Comparison of ENCODE assay signal across 29 cellular contexts in genomic region chr4:5372198-5372597, GRCh38.
"Had no signal": no experiment of that assay in that cellular context is flagged by ENCODE, and none has a peak within 500 bp of the region (broad histone marks: within the 10 kb centered on the region; RNA-seq: fewer than 3 reads in every experiment).

No MANE protein-coding gene starts in this region.

- H3K4me1 Mint-ChIP-seq: activated B cell treated with CpG ODN at 0.5 μM for 24 hours; activated CD4-positive, alpha-beta T cell treated with anti-CD3 and anti-CD28 coated beads, Interleukin-2, amount 10 ng/mL, durations not matched to agents 24 days and 14 days; activated T-helper 17 cell treated with anti-CD3 and anti-CD28 coated beads, Interleukin-2, amount 50 U/mL, for 72 hours; T-helper 17 cell had no signal

- H3K9me3 ChIP-seq: MG63, Peyer's patch had no signal

- DNase-seq: activated B cell treated with CpG ODN at 0.5 μM for 24 hours; activated CD4-positive, alpha-beta T cell treated with anti-CD3 and anti-CD28 coated beads for 1 hour; activated CD4-positive, alpha-beta T cell treated with anti-CD3 and anti-CD28 coated beads, Interleukin-2, amount 10 ng/mL, durations not matched to agents 24 days and 14 days; activated CD4-positive, alpha-beta T cell treated with anti-CD3 and anti-CD28 coated beads, Interleukin-2, amount 50 U/mL, for 48 hours; activated CD8-positive, alpha-beta memory T cell treated with anti-CD3 and anti-CD28 coated beads for 24 hours; activated gamma-delta T cell; activated naive CD4-positive, alpha-beta T cell treated with anti-CD3 and anti-CD28 coated beads for 36 hours; activated T-cell treated with anti-CD3 and anti-CD28 coated beads for 4 hours; activated T-cell treated with anti-CD3 and anti-CD28 coated beads, Interleukin-2, amount 50 U/mL, for 48 hours; amygdala; MV-4-11; NCI-H1092 treated with DMSO at 0.1 percent for 48 hours; NCI-H1436; NCI-H1694 treated with DMSO at 0.1 percent for 48 hours; NCI-H2029 treated with DMSO at 0.1 percent for 48 hours; NCI-H510A; NCI-H526 treated with DMSO at 0.1 percent for 48 hours; NK-92 treated with Interleukin-12 subunit alpha and Interleukin-12 subunit beta, amount 100 ng/mL, for 24 hours; OCI-M1; Peyer's patch; Right ventricle myocardium superior; T-helper 17 cell; T-helper 9 cell had no signal

- H3K36me3 Mint-ChIP-seq: activated naive CD8-positive, alpha-beta T cell had no signal

- H3K4me3 ChIP-seq: cardiac muscle cell, MG63, Peyer's patch had no signal

- ATAC-seq: activated T-helper 17 cell treated with anti-CD3 and anti-CD28 coated beads, Interleukin-2, amount 50 U/mL, for 72 hours; T-helper 17 cell had no signal

- H3K4me1 ChIP-seq: Peyer's patch had no signal

- H3K27ac ChIP-seq: brain microvascular endothelial cell, cardiac muscle cell, Peyer's patch, RWPE1 had no signal

- H3K27me3 Mint-ChIP-seq: activated B cell treated with CpG ODN at 0.5 μM for 24 hours; activated CD4-positive, alpha-beta T cell treated with anti-CD3 and anti-CD28 coated beads, Interleukin-2, amount 10 ng/mL, durations not matched to agents 24 days and 14 days; activated naive CD8-positive, alpha-beta T cell; T-helper 17 cell had no signal

- H3K36me3 ChIP-seq: brain microvascular endothelial cell, cardiac muscle cell, MG63, Peyer's patch had no signal

- H3K27me3 ChIP-seq: brain microvascular endothelial cell, cardiac muscle cell, MG63, Peyer's patch had no signal

- H3K4me3 Mint-ChIP-seq: activated B cell treated with CpG ODN at 0.5 μM for 24 hours; activated CD4-positive, alpha-beta T cell treated with anti-CD3 and anti-CD28 coated beads, Interleukin-2, amount 10 ng/mL, durations not matched to agents 24 days and 14 days; activated naive CD4-positive, alpha-beta T cell treated with anti-CD3 and anti-CD28 coated beads for 36 hours; activated naive CD8-positive, alpha-beta T cell; activated T-helper 17 cell treated with anti-CD3 and anti-CD28 coated beads, Interleukin-2, amount 50 U/mL, for 72 hours; T-helper 17 cell had no signal

- H3K27ac Mint-ChIP-seq: activated B cell treated with CpG ODN at 0.5 μM for 24 hours; activated CD4-positive, alpha-beta T cell treated with anti-CD3 and anti-CD28 coated beads, Interleukin-2, amount 10 ng/mL, durations not matched to agents 24 days and 14 days; activated naive CD4-positive, alpha-beta T cell treated with anti-CD3 and anti-CD28 coated beads for 36 hours; activated naive CD8-positive, alpha-beta T cell; activated T-helper 17 cell treated with anti-CD3 and anti-CD28 coated beads, Interleukin-2, amount 50 U/mL, for 72 hours; T-helper 17 cell had no signal
